Comparison of ENCODE assay signal across 10 cellular contexts in the genomic region with DNA sequence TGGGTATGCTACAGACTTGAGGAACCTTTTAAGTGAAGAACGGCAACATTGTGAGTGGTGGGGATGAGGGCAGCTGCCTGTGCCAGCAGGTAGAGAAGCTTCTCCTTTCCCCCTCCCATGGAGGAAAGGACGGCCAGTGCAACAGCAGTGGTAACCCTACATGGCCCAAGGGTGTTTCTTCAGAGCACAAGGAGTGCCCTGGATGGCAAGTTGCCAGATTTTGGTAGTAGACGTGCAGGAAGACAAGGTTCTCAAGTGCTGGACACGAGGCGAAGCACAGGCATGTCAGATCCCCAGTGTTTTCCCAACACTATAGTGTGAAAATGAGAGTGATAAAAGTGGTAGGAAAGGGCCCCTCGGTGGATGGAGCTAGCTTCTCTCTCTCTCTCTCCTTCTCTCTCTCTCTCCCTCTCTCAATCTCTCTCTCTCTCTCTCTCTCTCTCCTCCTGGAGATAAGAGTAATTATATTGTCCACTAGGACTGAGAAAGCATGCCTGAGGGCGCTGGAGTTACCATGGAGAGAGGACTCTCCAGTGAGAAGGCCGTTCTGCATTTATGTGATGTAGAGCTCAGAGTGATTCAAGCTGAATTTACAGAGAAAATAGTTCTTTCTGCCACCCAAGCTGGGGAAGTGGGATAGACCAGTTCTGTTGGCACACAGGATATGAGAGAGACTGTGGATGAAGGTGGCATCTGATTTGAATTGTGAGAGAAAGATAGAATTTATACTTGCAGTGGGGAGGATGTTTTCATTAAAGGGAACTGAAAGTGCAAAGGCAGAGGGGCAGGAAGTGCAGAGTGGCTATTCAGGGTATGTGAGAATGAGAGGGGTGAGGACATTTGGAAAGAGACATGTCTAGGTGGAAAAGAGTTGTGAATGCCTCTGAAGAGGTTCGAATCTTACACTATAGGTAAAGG. TPM values are rescaled to one million over a fixed set of nuclear protein-coding genes. Genes with fewer than 3 reads are reported as not detected.
A peak's percentile ranks its signal among the peaks of the same experiment; 100 is the strongest.
DNase-seq lines count a peak whose midpoint lies in the region; ATAC-seq and TF ChIP-seq lines count a peak whose summit lies in the region.
"Had no signal": no experiment of that assay in that cellular context is flagged by ENCODE, and none has a peak within 500 bp of the region (broad histone marks: within the 10 kb centered on the region; RNA-seq: fewer than 3 reads in every experiment).

No MANE protein-coding gene starts in this region.

- peak in 2 of 6 experiments; percentile 15 to 36 for TF ChIP-seq CTCF in thyroid gland (IDR thresholded peaks at IDR 0.05)
- no peak for TF ChIP-seq CTCF in mesothelial cell of epicardium (IDR thresholded peaks at IDR 0.05; ENCODE audit: unreplicated experiment)

- H4K8ac ChIP-seq in trophoblast cell (ENCODE audit: low read depth, low read length) = no peak overlapping the region

- intact Hi-C loops in thyroid gland (cut with DNase I) = no loop called here

- no peak overlapping the region for H2BK120ac ChIP-seq in trophoblast cell (ENCODE audit: insufficient read depth, low read length, poor library complexity)

- H2AK5ac ChIP-seq in trophoblast cell (ENCODE audit: low read length) = no peak overlapping the region

- H3K4me1 ChIP-seq in SJCRH30 (no peaks in the 10 kb centered on the region), thyroid gland (no peaks in the 10 kb centered on the region), trophoblast cell (ENCODE audit: control insufficient read depth in 1 of 2, insufficient read depth in 2 of 2, low read length in 2 of 2) (no peaks in the 10 kb centered on the region)

- no peaks in the 10 kb centered on the region for H3K9me3 Mint-ChIP-seq in activated T-cell treated with anti-CD3 and anti-CD28 coated beads, Interleukin-2, amount 50 U/mL, for 72 hours
- H3K9me3 Mint-ChIP-seq in mesothelial cell of epicardium = no peaks in the 10 kb centered on the region

- H2BK12ac ChIP-seq in trophoblast cell (ENCODE audit: low read length) = no peak overlapping the region

- H2AFZ ChIP-seq in trophoblast cell (ENCODE audit: insufficient read depth, low read length, poor library complexity) = no peak overlapping the region

- H3K4me3 Mint-ChIP-seq in activated T-cell treated with anti-CD3 and anti-CD28 coated beads, Interleukin-2, amount 50 U/mL, for 72 hours = peak overlapping the region; percentile 20 to 70
- no peak overlapping the region for H3K4me3 Mint-ChIP-seq in mesothelial cell of epicardium

- no peak overlapping the region for H3K14ac ChIP-seq in trophoblast cell (ENCODE audit: low read length)

- H3K27ac ChIP-seq in SJCRH30 = no peak overlapping the region
- H3K27ac ChIP-seq in thyroid gland = no peak overlapping the region
- no peak overlapping the region for H3K27ac ChIP-seq in trophoblast cell (ENCODE audit: low read depth, low read length)

- no peak overlapping the region for H3K23ac ChIP-seq in trophoblast cell (ENCODE audit: low read length)

- peaks cover 9% of the 10 kb centered on the region for H3K4me1 Mint-ChIP-seq in activated T-cell treated with anti-CD3 and anti-CD28 coated beads, Interleukin-2, amount 50 U/mL, for 72 hours (ENCODE audit: low read depth)
- H3K4me1 Mint-ChIP-seq in mesothelial cell of epicardium = peaks cover 5% of the 10 kb centered on the region

- ATAC-seq in activated T-cell treated with anti-CD3 and anti-CD28 coated beads, Interleukin-2, amount 50 U/mL, for 72 hours (replicated peaks in 1 of 2) = peak in 1 of 2 donors; percentile 55
- ATAC-seq in HG03060 (IDR thresholded peaks at IDR 0.05; ENCODE audit: low read depth, unreplicated experiment) = peak; percentile 98
- ATAC-seq: Panc1 had no signal

- H3K27me3 Mint-ChIP-seq in activated T-cell treated with anti-CD3 and anti-CD28 coated beads, Interleukin-2, amount 50 U/mL, for 72 hours (ENCODE audit: low read depth) = peaks cover 7% of the 10 kb centered on the region
- H3K27me3 Mint-ChIP-seq in mesothelial cell of epicardium (ENCODE audit: low read depth) = peaks cover 30% of the 10 kb centered on the region

- H3K27me3 ChIP-seq in SJCRH30 = no peaks in the 10 kb centered on the region
- H3K27me3 ChIP-seq in thyroid gland = no peaks in the 10 kb centered on the region
- no peaks in the 10 kb centered on the region for H3K27me3 ChIP-seq in trophoblast cell (ENCODE audit: insufficient read depth, low read length)
- H3K27me3 ChIP-seq: spleen had no signal

- H4K91ac ChIP-seq in trophoblast cell (ENCODE audit: low read depth, low read length) = no peak overlapping the region

- H3K4ac ChIP-seq in trophoblast cell (ENCODE audit: low read depth, low read length) = no peak overlapping the region

- no peak overlapping the region for H3K9ac ChIP-seq in trophoblast cell (ENCODE audit: low read length)

- no peak overlapping the region for H2BK5ac ChIP-seq in trophoblast cell (ENCODE audit: low read depth, low read length, poor library complexity)

- H3K4me3 ChIP-seq in SJCRH30 (peak overlapping the region; percentile 18; the same call in 1 of the 2 replicates), thyroid gland (replicated peaks in 1 of 3) (no peak overlapping the region), trophoblast cell (ENCODE audit: low read depth, low read length) (no peak overlapping the region)
- H3K4me3 ChIP-seq: spleen had no signal

- H3K36me3 Mint-ChIP-seq in activated T-cell treated with anti-CD3 and anti-CD28 coated beads, Interleukin-2, amount 50 U/mL, for 72 hours (ENCODE audit: insufficient read depth in 2 of 2) = no peaks in the 10 kb centered on the region
- H3K36me3 Mint-ChIP-seq in mesothelial cell of epicardium = no peaks in the 10 kb centered on the region

- no peak overlapping the region for H3K4me2 ChIP-seq in trophoblast cell (ENCODE audit: low read length)

- 38 to 50% methylated on average over 9 of the region's 9 CpGs for WGBS in thyroid gland, 2 donors
- WGBS in trophoblast cell (ENCODE audit: extremely low coverage, insufficient coverage, insufficient read length) = no CpG with 5 or more reads among the region's 9 CpGs

- TF ChIP-seq POLR2A in thyroid gland (IDR thresholded peaks at IDR 0.05) = no peak

- no peaks in the 10 kb centered on the region for H3K79me1 ChIP-seq in trophoblast cell (ENCODE audit: low read length)

- no peak overlapping the region for H4K12ac ChIP-seq in trophoblast cell (ENCODE audit: low read depth, low read length)

- H3K36me3 ChIP-seq in SJCRH30 = no peaks in the 10 kb centered on the region
- no peaks in the 10 kb centered on the region for H3K36me3 ChIP-seq in thyroid gland
- no peaks in the 10 kb centered on the region for H3K36me3 ChIP-seq in trophoblast cell (ENCODE audit: control insufficient read depth in 1 of 2, insufficient read depth in 2 of 2, low read length in 2 of 2)
- H3K36me3 ChIP-seq: spleen had no signal

- no peak overlapping the region for H3K18ac ChIP-seq in trophoblast cell (ENCODE audit: low read length)

- no peak for DNase-seq in activated T-cell treated with anti-CD3 and anti-CD28 coated beads, Interleukin-2, amount 50 U/mL, for 72 hours
- DNase-seq in activated T-cell treated with anti-CD3 and anti-CD28 coated beads for 4 hours (no peak), SJCRH30 (peak in 1 of 2 experiments; percentile 10), thyroid gland (peak; percentile 51 to 56), mesothelial cell of epicardium (ENCODE audit: low spot score in 2 of 2, unreplicated experiment in 2 of 2) (no peak), trophoblast cell (no peak)
- no peak for DNase-seq in stimulated activated CD4-positive, alpha-beta T cell treated with anti-CD3 and anti-CD28 coated beads, Interleukin-1b, Interleukin-23, amount 100 ng/mL, for 48 hours
- DNase-seq: spleen had no signal

- H3K79me2 ChIP-seq in trophoblast cell (ENCODE audit: control insufficient read depth, insufficient read depth, low read length, poor library complexity) = no peaks in the 10 kb centered on the region

- peak overlapping the region; percentile 91 for H3K27ac Mint-ChIP-seq in activated T-cell treated with anti-CD3 and anti-CD28 coated beads, Interleukin-2, amount 50 U/mL, for 72 hours
- H3K27ac Mint-ChIP-seq in mesothelial cell of epicardium = no peak overlapping the region

- no peaks in the 10 kb centered on the region for H3K9me3 ChIP-seq in SJCRH30 (replicated peaks)
- no peaks in the 10 kb centered on the region for H3K9me3 ChIP-seq in thyroid gland
- H3K9me3 ChIP-seq in trophoblast cell (ENCODE audit: insufficient read depth, low read depth, low read length) = no peaks in the 10 kb centered on the region
- H3K9me3 ChIP-seq: spleen had no signal

RNA-seq across cellular contexts. Expression of gene TRPC3, which starts 25.6 kb away (rescaled TPM):
- total RNA-seq in activated T-cell treated with anti-CD3 and anti-CD28 coated beads, Interleukin-2, amount 50 U/mL, for 72 hours = under 1 TPM; 0.46 to 0.51 TPM
- total RNA-seq in SJCRH30 (2014; rRNA removed; shearing (Covaris generic)) = 0.46 and 0.89 TPM in 2 replicates
- total RNA-seq in thyroid gland (1 to 10 TPM in 1 of 4 donors, under 1 TPM in 3; 0.27 to 1.1 (median 0.55) TPM), mesothelial cell of epicardium (0.18 to 0.34 TPM (median 0.29 TPM) in 3 replicates)
- polyA plus RNA-seq in trophoblast cell (2013) = not detected in 2 replicates

Comparison
In these comparisons a context has a peak if more than half of its experiments do, and no peak if none do; other contexts are left out.
1. DNase-seq: peak in thyroid gland (2 of 2); none in activated T-cell treated with anti-CD3 and anti-CD28 coated beads, Interleukin-2, amount 50 U/mL, for 72 hours (0 of 2), activated T-cell treated with anti-CD3 and anti-CD28 coated beads for 4 hours (single experiment), mesothelial cell of epicardium (0 of 2), stimulated activated CD4-positive, alpha-beta T cell treated with anti-CD3 and anti-CD28 coated beads, Interleukin-1b, Interleukin-23, amount 100 ng/mL, for 48 hours (single experiment) and trophoblast cell (0 of 2).